Comparison of ENCODE assay signal across 11 cellular contexts in genomic region chr17:18650094-18650493, GRCh38. TPM values are rescaled to one million over a fixed set of nuclear protein-coding genes. Genes with fewer than 3 reads are reported as not detected.
DNase-seq lines count a peak whose midpoint lies in the region; ATAC-seq, FAIRE-seq and TF ChIP-seq lines count a peak whose summit lies in the region.
"Not testable (repeated sequence)": the region's sequence is repeated elsewhere in the genome, so short reads cannot be mapped to it uniquely, and the experiment has no call there.
"Had no signal": no experiment of that assay in that cellular context is flagged by ENCODE, and none has a peak within 500 bp of the region (broad histone marks: within the 10 kb centered on the region; RNA-seq: fewer than 3 reads in every experiment).

No MANE protein-coding gene starts in this region.

- not testable (repeated sequence) for H3K4me1 ChIP-seq in K562 (replicated peaks in 1 of 2; ENCODE audit: control insufficient read depth in 2 of 2, insufficient read depth in 2 of 2, low read length in 2 of 2); naive thymus-derived CD4-positive, alpha-beta T cell (ENCODE audit: control insufficient read depth in 2 of 2, insufficient read depth in 2 of 2, low read length in 2 of 2)

- POLR2A ChIA-PET in CD4-positive, alpha-beta T cell (lab: Charles Lee); activated B cell treated with CpG ODN at 0.5 μM for 24 hours (lab: Charles Lee); K562 (lab: Yijun Ruan, JAX); naive thymus-derived CD4-positive, alpha-beta T cell (lab: Charles Lee): not testable (repeated sequence)

- not testable (repeated sequence) for H3K9me3 ChIP-seq in CD4-positive, alpha-beta T cell (ENCODE audit: control insufficient read depth, low read length); K562 (replicated peaks; ENCODE audit: control insufficient read depth, insufficient read depth, low read depth, low read length); naive thymus-derived CD4-positive, alpha-beta T cell (ENCODE audit: control insufficient read depth in 2 of 3, low read length in 3 of 3)

- BruUV-seq in K562 (replicated peaks; lab: Mats Ljungman, UMichigan) = not testable (repeated sequence)

- WGBS in K562 (ENCODE audit: insufficient coverage, low coverage, missing lambda C conversion rate) = 5% methylated on average over 3 of the region's 23 CpGs

- TF ChIP-seq EP300 in K562 (IDR thresholded peaks at IDR 0.05; ENCODE audit: low read length) = not testable (repeated sequence)

- peak; percentile 48 for ATAC-seq in CD4-positive, alpha-beta T cell (ENCODE audit: poor library complexity)
- ATAC-seq in HG02885 (IDR thresholded peaks at IDR 0.05; ENCODE audit: poor library complexity, unreplicated experiment) (peak; percentile 53), activated B cell treated with CpG ODN at 0.5 μM for 24 hours (ENCODE audit: low read depth) (peak; percentile 60), K562 (peak; percentile 69), left lobe of liver (peak; percentile 53)
- ATAC-seq in activated T-cell treated with anti-CD3 and anti-CD28 coated beads, Interleukin-2, amount 50 U/mL, for 4 hours = peak; percentile 27 to 52
- peak; percentile 50 for ATAC-seq in naive thymus-derived CD4-positive, alpha-beta T cell
- ATAC-seq in stimulated activated memory B cell treated with anti-CD40 and anti-IgM and Interleukin-4, amounts not matched to agents 10 μg/mL and 1 μg/mL and 100 μg/mL, for 72 hours = peak; percentile 43

- not testable (repeated sequence) for H3K27ac ChIP-seq in CD4-positive, alpha-beta T cell (ENCODE audit: low read depth, low read length); K562 (ENCODE audit: extremely low read depth, low read depth, low read length); naive thymus-derived CD4-positive, alpha-beta T cell (ENCODE audit: low read depth, low read length)

- TF ChIP-seq POLR2A in K562 (conservative IDR thresholded peaks at IDR 0.05) = not testable (repeated sequence)

- H3K36me3 Mint-ChIP-seq in CD4-positive, alpha-beta T cell (ENCODE audit: low read depth); activated B cell treated with CpG ODN at 0.5 μM for 24 hours (ENCODE audit: low read depth); activated T-cell treated with anti-CD3 and anti-CD28 coated beads, Interleukin-2, amount 50 U/mL, for 4 hours (ENCODE audit: insufficient read depth); naive thymus-derived CD4-positive, alpha-beta T cell; stimulated activated memory B cell treated with anti-CD40 and anti-IgM and Interleukin-4, amounts not matched to agents 10 μg/mL and 1 μg/mL and 100 μg/mL, for 72 hours: not testable (repeated sequence)

- H3K4me2 ChIP-seq in K562 (ENCODE audit: insufficient read depth, low read length) = not testable (repeated sequence)

- not testable (repeated sequence) for H3K9me1 ChIP-seq in K562 (ENCODE audit: control insufficient read depth, insufficient read depth, low read length)

- peak; percentile 26 for FAIRE-seq in K562 (lab: Jason Lieb, UNC)

- H3K79me2 ChIP-seq in K562 (ENCODE audit: control insufficient read depth, insufficient read depth, low read length) = not testable (repeated sequence)

- CTCF ChIA-PET in CD4-positive, alpha-beta T cell (lab: Charles Lee); activated B cell treated with CpG ODN at 0.5 μM for 24 hours (lab: Charles Lee); K562 (lab: Yijun Ruan, JAX; ENCODE audit: low intra/inter-chr PET ratio); naive thymus-derived CD4-positive, alpha-beta T cell (lab: Charles Lee): not testable (repeated sequence)

- not testable (repeated sequence) for H3K27me3 ChIP-seq in CD4-positive, alpha-beta T cell (ENCODE audit: control insufficient read depth, insufficient read depth, low read length); K562 (ENCODE audit: control insufficient read depth in 2 of 2, insufficient read depth in 2 of 2, low read length in 2 of 2); naive thymus-derived CD4-positive, alpha-beta T cell (ENCODE audit: control insufficient read depth in 2 of 2, insufficient read depth in 2 of 2, low read length in 2 of 2)

- H3K9me3 Mint-ChIP-seq in CD4-positive, alpha-beta T cell; activated B cell treated with CpG ODN at 0.5 μM for 24 hours; activated T-cell treated with anti-CD3 and anti-CD28 coated beads, Interleukin-2, amount 50 U/mL, for 4 hours; naive thymus-derived CD4-positive, alpha-beta T cell; stimulated activated memory B cell treated with anti-CD40 and anti-IgM and Interleukin-4, amounts not matched to agents 10 μg/mL and 1 μg/mL and 100 μg/mL, for 72 hours: not testable (repeated sequence)

- H3K36me3 ChIP-seq in K562 (ENCODE audit: control insufficient read depth, insufficient read depth, low read length); naive thymus-derived CD4-positive, alpha-beta T cell (ENCODE audit: control insufficient read depth in 2 of 3, insufficient read depth in 3 of 3, low read length in 3 of 3): not testable (repeated sequence)

- H3K27me3 Mint-ChIP-seq in CD4-positive, alpha-beta T cell; activated B cell treated with CpG ODN at 0.5 μM for 24 hours; activated T-cell treated with anti-CD3 and anti-CD28 coated beads, Interleukin-2, amount 50 U/mL, for 4 hours (ENCODE audit: low read depth); naive thymus-derived CD4-positive, alpha-beta T cell; stimulated activated memory B cell treated with anti-CD40 and anti-IgM and Interleukin-4, amounts not matched to agents 10 μg/mL and 1 μg/mL and 100 μg/mL, for 72 hours: not testable (repeated sequence)

- not testable (repeated sequence) for H2AFZ ChIP-seq in K562 (ENCODE audit: low read depth, low read length)

- H3K4me3 ChIP-seq in K562; naive thymus-derived CD4-positive, alpha-beta T cell (ENCODE audit: low read length): not testable (repeated sequence)

- TF ChIP-seq RAD21 in K562 (CRISPR knock-in tag; conservative IDR thresholded peaks at IDR 0.05 in 1 of 2, IDR thresholded peaks at IDR 0.05 in 1 of 2) = not testable (repeated sequence)

- intact Hi-C loops in CD4-positive, alpha-beta T cell (cut with DNase I, micrococcal nuclease); activated B cell treated with CpG ODN at 0.5 μM for 24 hours (cut with micrococcal nuclease); K562 (cut with micrococcal nuclease); naive thymus-derived CD4-positive, alpha-beta T cell (cut with micrococcal nuclease): not testable (repeated sequence)

- H3K4me3 Mint-ChIP-seq in CD4-positive, alpha-beta T cell; activated B cell treated with CpG ODN at 0.5 μM for 24 hours; activated T-cell treated with anti-CD3 and anti-CD28 coated beads, Interleukin-2, amount 50 U/mL, for 4 hours; naive thymus-derived CD4-positive, alpha-beta T cell; stimulated activated memory B cell treated with anti-CD40 and anti-IgM and Interleukin-4, amounts not matched to agents 10 μg/mL and 1 μg/mL and 100 μg/mL, for 72 hours: not testable (repeated sequence)

- H3K9ac ChIP-seq in K562 (ENCODE audit: insufficient read depth in 1 of 2, low read depth in 2 of 2, low read length in 2 of 2) = not testable (repeated sequence)

- not testable (repeated sequence) for H3K4me1 Mint-ChIP-seq in CD4-positive, alpha-beta T cell (ENCODE audit: low read depth); activated B cell treated with CpG ODN at 0.5 μM for 24 hours; activated T-cell treated with anti-CD3 and anti-CD28 coated beads, Interleukin-2, amount 50 U/mL, for 4 hours (ENCODE audit: low read depth); naive thymus-derived CD4-positive, alpha-beta T cell; stimulated activated memory B cell treated with anti-CD40 and anti-IgM and Interleukin-4, amounts not matched to agents 10 μg/mL and 1 μg/mL and 100 μg/mL, for 72 hours

- DNase-seq in CD4-positive, alpha-beta T cell; activated B cell treated with CpG ODN at 0.5 μM for 24 hours; activated T-cell treated with anti-CD3 and anti-CD28 coated beads, Interleukin-2, amount 50 U/mL, for 4 hours; K562 (ENCODE audit: extremely low read depth in 1 of 4, low spot score in 3 of 4); left lobe of liver (ENCODE audit: low spot score); naive thymus-derived CD4-positive, alpha-beta T cell: not testable (repeated sequence)

- H3K27ac Mint-ChIP-seq in CD4-positive, alpha-beta T cell; activated B cell treated with CpG ODN at 0.5 μM for 24 hours; naive thymus-derived CD4-positive, alpha-beta T cell; stimulated activated memory B cell treated with anti-CD40 and anti-IgM and Interleukin-4, amounts not matched to agents 10 μg/mL and 1 μg/mL and 100 μg/mL, for 72 hours: not testable (repeated sequence)

- in situ Hi-C loops in K562 (cut with MboI) = not testable (repeated sequence)

- not testable (repeated sequence) for H4K20me1 ChIP-seq in K562 (replicated peaks; ENCODE audit: control insufficient read depth, insufficient read depth, low read length)

- not testable (repeated sequence) for TF ChIP-seq CTCF in CD4-positive, alpha-beta T cell (IDR thresholded peaks at IDR 0.05); activated B cell treated with CpG ODN at 0.5 μM for 24 hours (IDR thresholded peaks at IDR 0.05); K562 (IDR thresholded peaks at IDR 0.05 in 2 of 3, conservative IDR thresholded peaks at IDR 0.05 in 1 of 3; ENCODE audit: insufficient read depth in 2 of 3, low read depth in 1 of 3, low read length in 3 of 3)

RNA-seq across cellular contexts. Expression of gene TBC1D28, which starts 5.9 kb away (rescaled TPM):
- not detected for total RNA-seq in CD4-positive, alpha-beta T cell
- total RNA-seq in activated B cell treated with CpG ODN at 0.5 μM for 24 hours (not detected in 2 replicates), K562 (2014; rRNA removed) (not detected in 2 replicates), K562 (2014; rRNA removed; fragmentation: Illumina TruSeq; extraction: Trizol) (not detected in 2 replicates), K562 (2015; rRNA removed; fragmentation: Illumina TruSeq; extraction: Trizol) (not detected in 2 replicates), K562 (2021) (not detected in 2 replicates), left lobe of liver (not detected)
- total RNA-seq in activated T-cell treated with anti-CD3 and anti-CD28 coated beads, Interleukin-2, amount 50 U/mL, for 4 hours = not detected
- total RNA-seq in K562 (2011; cell fraction: chromatin; rRNA removed; ENCODE audit: low replicate concordance) = not detected in 2 replicates
- total RNA-seq in K562 (2011; cell fraction: nucleolus; rRNA removed) = not detected in 2 replicates
- not detected in 2 replicates for total RNA-seq in K562 (2011; cell fraction: nucleoplasm; rRNA removed)
- polyA plus RNA-seq in K562 (2011; rRNA removed) (not detected in 2 replicates), K562 (2014; fragmentation: Illumina TruSeq; extraction: Trizol) (not detected in 2 replicates), K562 (2014; fragmentation: Nextera tagmentation; extraction: Ambion mirVana) (not detected), K562 (2014; rRNA removed) (0.07 TPM in 1 of 2 replicates, not detected in the other)
- polyA plus RNA-seq in K562 (2011; cell fraction: cytosol; rRNA removed) = not detected in 2 replicates
- polyA plus RNA-seq in K562 (2011; cell fraction: nucleus; rRNA removed) = not detected in 2 replicates
- not detected in 2 replicates for polyA plus RNA-seq in K562 (2012)
- not detected in 2 replicates for polyA minus RNA-seq in K562 (2011; rRNA and poly(A)+ RNA removed)
- not detected in 2 replicates for polyA minus RNA-seq in K562 (2011; cell fraction: cytosol; rRNA and poly(A)+ RNA removed)
- polyA minus RNA-seq in K562 (2011; cell fraction: nucleus; rRNA and poly(A)+ RNA removed) = not detected in 2 replicates
- not detected for total RNA-seq in naive thymus-derived CD4-positive, alpha-beta T cell
- not detected for polyA plus RNA-seq in naive thymus-derived CD4-positive, alpha-beta T cell
- total RNA-seq: CD4-positive, CD25-positive, alpha-beta regulatory T cell; H1; HT1080 had no signal
- polyA plus RNA-seq: CD4-positive, CD25-positive, alpha-beta regulatory T cell; H1 had no signal

RNA-seq across cellular contexts. Expression of gene FOXO3B, which starts 32.0 kb away (rescaled TPM):
- total RNA-seq in CD4-positive, alpha-beta T cell = 1 to 10 TPM; 3.2 to 3.6 TPM
- total RNA-seq in activated B cell treated with CpG ODN at 0.5 μM for 24 hours = 5.8 and 7.6 TPM in 2 replicates
- total RNA-seq in activated T-cell treated with anti-CD3 and anti-CD28 coated beads, Interleukin-2, amount 50 U/mL, for 4 hours = 10 to 100 TPM in 1 of 3 donors, 1 to 10 TPM in 2; 6.5 to 11.3 (median 9.4) TPM
- total RNA-seq in K562 (2011; cell fraction: chromatin; rRNA removed; ENCODE audit: low replicate concordance) = 6.4 and 7.8 TPM in 2 replicates
- 5.9 and 6.5 TPM in 2 replicates for total RNA-seq in K562 (2011; cell fraction: nucleolus; rRNA removed)
- 4.7 and 5.1 TPM in 2 replicates for total RNA-seq in K562 (2011; cell fraction: nucleoplasm; rRNA removed)
- 2.7 and 3.8 TPM in 2 replicates for total RNA-seq in K562 (2014; rRNA removed)
- 1.1 and 1.3 TPM in 2 replicates for total RNA-seq in K562 (2014; rRNA removed; fragmentation: Illumina TruSeq; extraction: Trizol)
- total RNA-seq in K562 (2015; rRNA removed; fragmentation: Illumina TruSeq; extraction: Trizol) = 1.6 and 1.8 TPM in 2 replicates
- 3.9 and 5.2 TPM in 2 replicates for total RNA-seq in K562 (2021)
- polyA plus RNA-seq in K562 (2011; rRNA removed) = 2.4 and 4.0 TPM in 2 replicates
- polyA plus RNA-seq in K562 (2011; cell fraction: cytosol; rRNA removed) = 4.9 and 8.8 TPM in 2 replicates
- polyA plus RNA-seq in K562 (2011; cell fraction: nucleus; rRNA removed) = 4.1 and 9.4 TPM in 2 replicates
- polyA plus RNA-seq in K562 (2012) = 1.8 and 2.1 TPM in 2 replicates
- polyA plus RNA-seq in K562 (2014; fragmentation: Illumina TruSeq; extraction: Trizol) = 3.9 and 5.0 TPM in 2 replicates
- under 1 TPM; 0.25 to 0.41 TPM for polyA plus RNA-seq in K562 (2014; fragmentation: Nextera tagmentation; extraction: Ambion mirVana)
- 2.4 TPM in 2 replicates for polyA plus RNA-seq in K562 (2014; rRNA removed)
- 5.5 and 6.2 TPM in 2 replicates for polyA minus RNA-seq in K562 (2011; rRNA and poly(A)+ RNA removed)
- 3.3 TPM in 2 replicates for polyA minus RNA-seq in K562 (2011; cell fraction: cytosol; rRNA and poly(A)+ RNA removed)
- polyA minus RNA-seq in K562 (2011; cell fraction: nucleus; rRNA and poly(A)+ RNA removed) = 4.7 and 5.2 TPM in 2 replicates
- total RNA-seq in left lobe of liver = 0.93 TPM
- 1 to 10 TPM; 3.8 to 9.6 (median 5.3) TPM for total RNA-seq in naive thymus-derived CD4-positive, alpha-beta T cell
- polyA plus RNA-seq in naive thymus-derived CD4-positive, alpha-beta T cell = 1 to 10 TPM; 2.4 to 3.8 TPM
